In genomic region chr16:81388357-81388756, GRCh38 we compare ENCODE assay signal across 34 cellular contexts.
"Had no signal": no experiment of that assay in that cellular context is flagged by ENCODE, and none has a peak within 500 bp of the region (broad histone marks: within the 10 kb centered on the region; RNA-seq: fewer than 3 reads in every experiment).

No MANE protein-coding gene starts in this region.

- H3K4me1 Mint-ChIP-seq: activated B cell treated with CpG ODN at 0.5 μM for 24 hours; activated naive CD4-positive, alpha-beta T cell treated with anti-CD3 and anti-CD28 coated beads, Interleukin-2, amount 50 U/mL, for 24 hours; activated naive CD8-positive, alpha-beta T cell treated with anti-CD3 and anti-CD28 coated beads for 36 hours; T-helper 17 cell had no signal

- H3K9me3 ChIP-seq: adrenal gland, body of pancreas, esophagus squamous epithelium, gastroesophageal sphincter had no signal

- H3K4me3 Mint-ChIP-seq: activated B cell treated with CpG ODN at 0.5 μM for 24 hours; activated CD8-positive, alpha-beta memory T cell treated with anti-CD3 and anti-CD28 coated beads, Interleukin-2, amount 10 ng/mL, durations not matched to agents 7 days and 5 days; activated CD8-positive, alpha-beta T cell treated with anti-CD3 and anti-CD28 coated beads, Interleukin-2, amount 10 ng/mL, durations not matched to agents 7 days and 5 days; activated naive CD4-positive, alpha-beta T cell treated with anti-CD3 and anti-CD28 coated beads for 36 hours; activated naive CD4-positive, alpha-beta T cell treated with anti-CD3 and anti-CD28 coated beads, Interleukin-2, amount 50 U/mL, for 24 hours; activated naive CD8-positive, alpha-beta T cell treated with anti-CD3 and anti-CD28 coated beads for 36 hours; activated naive CD8-positive, alpha-beta T cell treated with anti-CD3 and anti-CD28 coated beads, Interleukin-2, amount 50 U/mL, for 24 hours; activated T-helper 1 cell treated with anti-CD3 and anti-CD28 coated beads, Interleukin-12 subunit alpha, Interleukin-12 subunit beta, Interleukin-2, Interleukin-4 antibody, amounts not matched to agents 30 ng/mL and 10 ng/mL and 1 ng/mL, durations not matched to agents 14 hours and 24 hours and 36 hours; effector memory CD8-positive, alpha-beta T cell; T-helper 17 cell; T-helper 2 cell treated with Interferon-gamma antibody and Interleukin-4, amounts not matched to agents 5 μg/mL and 100 μg/mL, for 36 hours had no signal

- H3K36me3 Mint-ChIP-seq: activated CD8-positive, alpha-beta memory T cell treated with anti-CD3 and anti-CD28 coated beads, Interleukin-2, amount 10 ng/mL, durations not matched to agents 7 days and 5 days had no signal

- H3K9me3 Mint-ChIP-seq: activated B cell treated with CpG ODN at 0.5 μM for 24 hours; activated naive CD4-positive, alpha-beta T cell treated with anti-CD3 and anti-CD28 coated beads for 36 hours; activated naive CD4-positive, alpha-beta T cell treated with anti-CD3 and anti-CD28 coated beads, Interleukin-2, amount 50 U/mL, for 24 hours; activated naive CD8-positive, alpha-beta T cell treated with anti-CD3 and anti-CD28 coated beads for 36 hours; activated naive CD8-positive, alpha-beta T cell treated with anti-CD3 and anti-CD28 coated beads, Interleukin-2, amount 50 U/mL, for 24 hours; activated T-helper 1 cell treated with anti-CD3 and anti-CD28 coated beads, Interleukin-12 subunit alpha, Interleukin-12 subunit beta, Interleukin-2, Interleukin-4 antibody, amounts not matched to agents 30 ng/mL and 10 ng/mL and 1 ng/mL, durations not matched to agents 14 hours and 24 hours and 36 hours; activated T-helper 2 cell treated with anti-CD3 and anti-CD28 coated beads, Interferon-gamma antibody, Interleukin-2, Interleukin-4, amounts not matched to agents 10 μg/mL and 5 μg/mL and 100 μg/mL, durations not matched to agents 14 hours and 24 hours and 36 hours; effector memory CD8-positive, alpha-beta T cell; T-helper 2 cell treated with Interferon-gamma antibody and Interleukin-4, amounts not matched to agents 5 μg/mL and 100 μg/mL, for 36 hours had no signal

- H3K27me3 Mint-ChIP-seq: activated B cell treated with CpG ODN at 0.5 μM for 24 hours; activated CD8-positive, alpha-beta memory T cell treated with anti-CD3 and anti-CD28 coated beads, Interleukin-2, amount 10 ng/mL, durations not matched to agents 7 days and 5 days; activated naive CD4-positive, alpha-beta T cell treated with anti-CD3 and anti-CD28 coated beads, Interleukin-2, amount 50 U/mL, for 24 hours; activated naive CD8-positive, alpha-beta T cell treated with anti-CD3 and anti-CD28 coated beads for 36 hours; activated naive CD8-positive, alpha-beta T cell treated with anti-CD3 and anti-CD28 coated beads, Interleukin-2, amount 50 U/mL, for 24 hours; effector memory CD8-positive, alpha-beta T cell; T-helper 17 cell had no signal

- H3K27ac Mint-ChIP-seq: activated B cell treated with CpG ODN at 0.5 μM for 24 hours; activated CD8-positive, alpha-beta memory T cell treated with anti-CD3 and anti-CD28 coated beads, Interleukin-2, amount 10 ng/mL, durations not matched to agents 7 days and 5 days; activated CD8-positive, alpha-beta T cell treated with anti-CD3 and anti-CD28 coated beads, Interleukin-2, amount 10 ng/mL, durations not matched to agents 7 days and 5 days; activated naive CD4-positive, alpha-beta T cell treated with anti-CD3 and anti-CD28 coated beads for 36 hours; activated naive CD4-positive, alpha-beta T cell treated with anti-CD3 and anti-CD28 coated beads, Interleukin-2, amount 50 U/mL, for 24 hours; activated naive CD8-positive, alpha-beta T cell treated with anti-CD3 and anti-CD28 coated beads for 36 hours; activated naive CD8-positive, alpha-beta T cell treated with anti-CD3 and anti-CD28 coated beads, Interleukin-2, amount 50 U/mL, for 24 hours; activated T-helper 1 cell treated with anti-CD3 and anti-CD28 coated beads, Interleukin-12 subunit alpha, Interleukin-12 subunit beta, Interleukin-2, Interleukin-4 antibody, amounts not matched to agents 30 ng/mL and 10 ng/mL and 1 ng/mL, durations not matched to agents 14 hours and 24 hours and 36 hours; activated T-helper 2 cell treated with anti-CD3 and anti-CD28 coated beads, Interferon-gamma antibody, Interleukin-2, Interleukin-4, amounts not matched to agents 10 μg/mL and 5 μg/mL and 100 μg/mL, durations not matched to agents 14 hours and 24 hours and 36 hours; effector memory CD8-positive, alpha-beta T cell; T-helper 17 cell; T-helper 2 cell treated with Interferon-gamma antibody and Interleukin-4, amounts not matched to agents 5 μg/mL and 100 μg/mL, for 36 hours had no signal

- DNase-seq: activated B cell treated with CpG ODN at 0.5 μM for 24 hours; activated CD4-positive, alpha-beta T cell treated with anti-CD3 and anti-CD28 coated beads for 48 hours; activated CD4-positive, alpha-beta T cell treated with anti-CD3 and anti-CD28 coated beads, Interleukin-2, amount 50 U/mL, for 1 hour; activated CD4-positive, alpha-beta T cell treated with anti-CD3 and anti-CD28 coated beads, Interleukin-2, amount 50 U/mL, for 48 hours; activated CD8-positive, alpha-beta memory T cell treated with anti-CD3 and anti-CD28 coated beads, Interleukin-2, amount 10 ng/mL, durations not matched to agents 7 days and 5 days; activated CD8-positive, alpha-beta memory T cell treated with anti-CD3 and anti-CD28 coated beads, Interleukin-2, amount 50 U/mL, for 4 hours; activated CD8-positive, alpha-beta T cell treated with anti-CD3 and anti-CD28 coated beads, Interleukin-2, amount 10 ng/mL, durations not matched to agents 7 days and 5 days; activated effector memory CD4-positive, alpha-beta T cell treated with anti-CD3 and anti-CD28 coated beads, Interleukin-2, amount 50 U/mL, for 16 hours; activated naive CD4-positive, alpha-beta T cell treated with anti-CD3 and anti-CD28 coated beads for 36 hours; activated naive CD8-positive, alpha-beta T cell treated with anti-CD3 and anti-CD28 coated beads for 36 hours; activated naive CD8-positive, alpha-beta T cell treated with anti-CD3 and anti-CD28 coated beads, Interleukin-2, amount 50 U/mL, for 24 hours; activated T-cell treated with anti-CD3 and anti-CD28 coated beads, Interleukin-2, amount 50 U/mL, for 1 hour; activated T-cell treated with anti-CD3 and anti-CD28 coated beads, Interleukin-2, amount 50 U/mL, for 48 hours; adrenal gland; amygdala; aorta; body of pancreas; caudate nucleus; cortex of kidney; dermis blood vessel endothelial cell; effector CD4-positive, alpha-beta T cell; effector memory CD8-positive, alpha-beta T cell; erythroblast; esophagus squamous epithelium; foreskin melanocyte; T-helper 1 cell; T-helper 17 cell; T1000; WERI-Rb-1 had no signal

- H3K27ac ChIP-seq: adrenal gland, body of pancreas, esophagus squamous epithelium, gastroesophageal sphincter, WERI-Rb-1 had no signal

- H3K36me3 ChIP-seq: adrenal gland, WERI-Rb-1 had no signal

- H3K4me3 ChIP-seq: adrenal gland, body of pancreas, esophagus squamous epithelium, gastroesophageal sphincter had no signal

- H3K4me1 ChIP-seq: adrenal gland, body of pancreas had no signal

- H3K27me3 ChIP-seq: adrenal gland, body of pancreas, esophagus squamous epithelium, gastroesophageal sphincter had no signal
